In the genomic region with DNA sequence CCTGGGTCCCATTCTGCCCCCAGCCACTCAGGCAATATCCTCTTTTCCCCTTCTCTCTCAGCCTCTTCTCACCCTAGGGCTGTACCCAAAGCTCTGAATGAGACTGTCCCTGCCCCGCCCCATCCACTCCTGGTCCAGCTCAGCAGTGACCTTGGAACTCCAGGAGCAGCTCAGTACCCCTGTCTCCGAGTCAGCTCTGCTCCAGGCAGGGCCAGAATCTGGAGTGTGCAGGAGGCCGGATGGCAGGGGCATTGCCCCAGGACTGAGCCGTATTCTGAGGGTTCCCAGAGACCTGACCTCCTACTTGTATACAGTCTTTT, we compare ENCODE assay signal across 2 cellular contexts.
TF ChIP-seq lines count a peak whose summit lies in the region.

No MANE protein-coding gene starts in this region.

TF ChIP-seq in GM23338, 12 proteins besides CTCF, POLR2A, EP300 and RAD21:
- no peak for TF ChIP-seq ZNF114 (CRISPR knock-in tag; IDR thresholded peaks at IDR 0.05)
- no peak for TF ChIP-seq ZNF331 (CRISPR knock-in tag; IDR thresholded peaks at IDR 0.05; ENCODE audit: low read depth)
- TF ChIP-seq, protein P1, sequence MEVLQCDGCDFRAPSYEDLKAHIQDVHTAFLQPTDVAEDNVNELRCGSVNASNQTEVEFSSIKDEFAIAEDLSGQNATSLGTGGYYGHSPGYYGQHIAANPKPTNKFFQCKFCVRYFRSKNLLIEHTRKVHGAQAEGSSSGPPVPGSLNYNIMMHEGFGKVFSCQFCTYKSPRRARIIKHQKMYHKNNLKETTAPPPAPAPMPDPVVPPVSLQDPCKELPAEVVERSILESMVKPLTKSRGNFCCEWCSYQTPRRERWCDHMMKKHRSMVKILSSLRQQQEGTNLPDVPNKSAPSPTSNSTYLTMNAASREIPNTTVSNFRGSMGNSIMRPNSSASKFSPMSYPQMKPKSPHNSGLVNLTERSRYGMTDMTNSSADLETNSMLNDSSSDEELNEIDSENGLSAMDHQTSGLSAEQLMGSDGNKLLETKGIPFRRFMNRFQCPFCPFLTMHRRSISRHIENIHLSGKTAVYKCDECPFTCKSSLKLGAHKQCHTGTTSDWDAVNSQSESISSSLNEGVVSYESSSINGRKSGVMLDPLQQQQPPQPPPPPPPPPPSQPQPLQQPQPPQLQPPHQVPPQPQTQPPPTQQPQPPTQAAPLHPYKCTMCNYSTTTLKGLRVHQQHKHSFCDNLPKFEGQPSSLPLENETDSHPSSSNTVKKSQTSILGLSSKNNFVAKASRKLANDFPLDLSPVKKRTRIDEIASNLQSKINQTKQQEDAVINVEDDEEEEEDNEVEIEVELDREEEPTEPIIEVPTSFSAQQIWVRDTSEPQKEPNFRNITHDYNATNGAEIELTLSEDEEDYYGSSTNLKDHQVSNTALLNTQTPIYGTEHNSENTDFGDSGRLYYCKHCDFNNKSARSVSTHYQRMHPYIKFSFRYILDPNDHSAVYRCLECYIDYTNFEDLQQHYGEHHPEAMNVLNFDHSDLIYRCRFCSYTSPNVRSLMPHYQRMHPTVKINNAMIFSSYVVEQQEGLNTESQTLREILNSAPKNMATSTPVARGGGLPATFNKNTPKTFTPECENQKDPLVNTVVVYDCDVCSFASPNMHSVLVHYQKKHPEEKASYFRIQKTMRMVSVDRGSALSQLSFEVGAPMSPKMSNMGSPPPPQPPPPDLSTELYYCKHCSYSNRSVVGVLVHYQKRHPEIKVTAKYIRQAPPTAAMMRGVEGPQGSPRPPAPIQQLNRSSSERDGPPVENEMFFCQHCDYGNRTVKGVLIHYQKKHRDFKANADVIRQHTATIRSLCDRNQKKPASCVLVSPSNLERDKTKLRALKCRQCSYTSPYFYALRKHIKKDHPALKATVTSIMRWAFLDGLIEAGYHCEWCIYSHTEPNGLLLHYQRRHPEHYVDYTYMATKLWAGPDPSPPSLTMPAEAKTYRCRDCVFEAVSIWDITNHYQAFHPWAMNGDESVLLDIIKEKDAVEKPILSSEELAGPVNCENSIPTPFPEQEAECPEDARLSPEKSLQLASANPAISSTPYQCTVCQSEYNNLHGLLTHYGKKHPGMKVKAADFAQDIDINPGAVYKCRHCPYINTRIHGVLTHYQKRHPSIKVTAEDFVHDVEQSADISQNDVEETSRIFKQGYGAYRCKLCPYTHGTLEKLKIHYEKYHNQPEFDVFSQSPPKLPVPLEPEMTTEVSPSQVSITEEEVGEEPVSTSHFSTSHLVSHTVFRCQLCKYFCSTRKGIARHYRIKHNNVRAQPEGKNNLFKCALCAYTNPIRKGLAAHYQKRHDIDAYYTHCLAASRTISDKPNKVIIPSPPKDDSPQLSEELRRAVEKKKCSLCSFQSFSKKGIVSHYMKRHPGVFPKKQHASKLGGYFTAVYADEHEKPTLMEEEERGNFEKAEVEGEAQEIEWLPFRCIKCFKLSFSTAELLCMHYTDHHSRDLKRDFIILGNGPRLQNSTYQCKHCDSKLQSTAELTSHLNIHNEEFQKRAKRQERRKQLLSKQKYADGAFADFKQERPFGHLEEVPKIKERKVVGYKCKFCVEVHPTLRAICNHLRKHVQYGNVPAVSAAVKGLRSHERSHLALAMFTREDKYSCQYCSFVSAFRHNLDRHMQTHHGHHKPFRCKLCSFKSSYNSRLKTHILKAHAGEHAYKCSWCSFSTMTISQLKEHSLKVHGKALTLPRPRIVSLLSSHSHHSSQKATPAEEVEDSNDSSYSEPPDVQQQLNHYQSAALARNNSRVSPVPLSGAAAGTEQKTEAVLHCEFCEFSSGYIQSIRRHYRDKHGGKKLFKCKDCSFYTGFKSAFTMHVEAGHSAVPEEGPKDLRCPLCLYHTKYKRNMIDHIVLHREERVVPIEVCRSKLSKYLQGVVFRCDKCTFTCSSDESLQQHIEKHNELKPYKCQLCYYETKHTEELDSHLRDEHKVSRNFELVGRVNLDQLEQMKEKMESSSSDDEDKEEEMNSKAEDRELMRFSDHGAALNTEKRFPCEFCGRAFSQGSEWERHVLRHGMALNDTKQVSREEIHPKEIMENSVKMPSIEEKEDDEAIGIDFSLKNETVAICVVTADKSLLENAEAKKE (CRISPR knock-in tag; IDR thresholded peaks at IDR 0.05) = no peak
- no peak for TF ChIP-seq JUNB (IDR thresholded peaks at IDR 0.05; ENCODE audit: unreplicated experiment)
- TF ChIP-seq EZH2phosphoT487 (IDR thresholded peaks at IDR 0.05; ENCODE audit: unreplicated experiment) = no peak
- TF ChIP-seq, protein P2, sequence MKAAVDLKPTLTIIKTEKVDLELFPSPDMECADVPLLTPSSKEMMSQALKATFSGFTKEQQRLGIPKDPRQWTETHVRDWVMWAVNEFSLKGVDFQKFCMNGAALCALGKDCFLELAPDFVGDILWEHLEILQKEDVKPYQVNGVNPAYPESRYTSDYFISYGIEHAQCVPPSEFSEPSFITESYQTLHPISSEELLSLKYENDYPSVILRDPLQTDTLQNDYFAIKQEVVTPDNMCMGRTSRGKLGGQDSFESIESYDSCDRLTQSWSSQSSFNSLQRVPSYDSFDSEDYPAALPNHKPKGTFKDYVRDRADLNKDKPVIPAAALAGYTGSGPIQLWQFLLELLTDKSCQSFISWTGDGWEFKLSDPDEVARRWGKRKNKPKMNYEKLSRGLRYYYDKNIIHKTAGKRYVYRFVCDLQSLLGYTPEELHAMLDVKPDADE (IDR thresholded peaks at IDR 0.05) = no peak

TF ChIP-seq in WTC11, 78 proteins besides CTCF, POLR2A, EP300 and RAD21:
- TF ChIP-seq, protein P3, sequence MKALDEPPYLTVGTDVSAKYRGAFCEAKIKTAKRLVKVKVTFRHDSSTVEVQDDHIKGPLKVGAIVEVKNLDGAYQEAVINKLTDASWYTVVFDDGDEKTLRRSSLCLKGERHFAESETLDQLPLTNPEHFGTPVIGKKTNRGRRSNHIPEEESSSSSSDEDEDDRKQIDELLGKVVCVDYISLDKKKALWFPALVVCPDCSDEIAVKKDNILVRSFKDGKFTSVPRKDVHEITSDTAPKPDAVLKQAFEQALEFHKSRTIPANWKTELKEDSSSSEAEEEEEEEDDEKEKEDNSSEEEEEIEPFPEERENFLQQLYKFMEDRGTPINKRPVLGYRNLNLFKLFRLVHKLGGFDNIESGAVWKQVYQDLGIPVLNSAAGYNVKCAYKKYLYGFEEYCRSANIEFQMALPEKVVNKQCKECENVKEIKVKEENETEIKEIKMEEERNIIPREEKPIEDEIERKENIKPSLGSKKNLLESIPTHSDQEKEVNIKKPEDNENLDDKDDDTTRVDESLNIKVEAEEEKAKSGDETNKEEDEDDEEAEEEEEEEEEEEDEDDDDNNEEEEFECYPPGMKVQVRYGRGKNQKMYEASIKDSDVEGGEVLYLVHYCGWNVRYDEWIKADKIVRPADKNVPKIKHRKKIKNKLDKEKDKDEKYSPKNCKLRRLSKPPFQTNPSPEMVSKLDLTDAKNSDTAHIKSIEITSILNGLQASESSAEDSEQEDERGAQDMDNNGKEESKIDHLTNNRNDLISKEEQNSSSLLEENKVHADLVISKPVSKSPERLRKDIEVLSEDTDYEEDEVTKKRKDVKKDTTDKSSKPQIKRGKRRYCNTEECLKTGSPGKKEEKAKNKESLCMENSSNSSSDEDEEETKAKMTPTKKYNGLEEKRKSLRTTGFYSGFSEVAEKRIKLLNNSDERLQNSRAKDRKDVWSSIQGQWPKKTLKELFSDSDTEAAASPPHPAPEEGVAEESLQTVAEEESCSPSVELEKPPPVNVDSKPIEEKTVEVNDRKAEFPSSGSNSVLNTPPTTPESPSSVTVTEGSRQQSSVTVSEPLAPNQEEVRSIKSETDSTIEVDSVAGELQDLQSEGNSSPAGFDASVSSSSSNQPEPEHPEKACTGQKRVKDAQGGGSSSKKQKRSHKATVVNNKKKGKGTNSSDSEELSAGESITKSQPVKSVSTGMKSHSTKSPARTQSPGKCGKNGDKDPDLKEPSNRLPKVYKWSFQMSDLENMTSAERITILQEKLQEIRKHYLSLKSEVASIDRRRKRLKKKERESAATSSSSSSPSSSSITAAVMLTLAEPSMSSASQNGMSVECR (CRISPR knock-in tag; IDR thresholded peaks at IDR 0.05; ENCODE audit: borderline replicate concordance) = no peak
- TF ChIP-seq, protein P4, sequence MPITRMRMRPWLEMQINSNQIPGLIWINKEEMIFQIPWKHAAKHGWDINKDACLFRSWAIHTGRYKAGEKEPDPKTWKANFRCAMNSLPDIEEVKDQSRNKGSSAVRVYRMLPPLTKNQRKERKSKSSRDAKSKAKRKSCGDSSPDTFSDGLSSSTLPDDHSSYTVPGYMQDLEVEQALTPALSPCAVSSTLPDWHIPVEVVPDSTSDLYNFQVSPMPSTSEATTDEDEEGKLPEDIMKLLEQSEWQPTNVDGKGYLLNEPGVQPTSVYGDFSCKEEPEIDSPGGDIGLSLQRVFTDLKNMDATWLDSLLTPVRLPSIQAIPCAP (CRISPR knock-in tag; IDR thresholded peaks at IDR 0.05) = no peak
- TF ChIP-seq ESRRA (CRISPR knock-in tag; IDR thresholded peaks at IDR 0.05; ENCODE audit: borderline replicate concordance) (no peak), CREM (CRISPR knock-in tag; IDR thresholded peaks at IDR 0.05) (no peak), JAZF1 (CRISPR knock-in tag; IDR thresholded peaks at IDR 0.05) (no peak), KAT7 (CRISPR knock-in tag; IDR thresholded peaks at IDR 0.05; ENCODE audit: borderline replicate concordance) (no peak), ZNF396 (CRISPR knock-in tag; IDR thresholded peaks at IDR 0.05; ENCODE audit: borderline replicate concordance) (no peak), TEAD1 (CRISPR knock-in tag; IDR thresholded peaks at IDR 0.05) (no peak), SP1 (CRISPR knock-in tag; conservative IDR thresholded peaks at IDR 0.05) (no peak), ZNF423 (CRISPR knock-in tag; IDR thresholded peaks at IDR 0.05) (no peak), TEAD4 (CRISPR knock-in tag; IDR thresholded peaks at IDR 0.05) (no peak), ZNF219 (CRISPR knock-in tag; IDR thresholded peaks at IDR 0.05; ENCODE audit: borderline replicate concordance) (no peak), MYBL2 (CRISPR knock-in tag; IDR thresholded peaks at IDR 0.05) (no peak), RELA (CRISPR knock-in tag; IDR thresholded peaks at IDR 0.05; ENCODE audit: borderline replicate concordance) (no peak), PRRX2 (CRISPR knock-in tag; IDR thresholded peaks at IDR 0.05) (no peak)
- TF ChIP-seq, protein P5, sequence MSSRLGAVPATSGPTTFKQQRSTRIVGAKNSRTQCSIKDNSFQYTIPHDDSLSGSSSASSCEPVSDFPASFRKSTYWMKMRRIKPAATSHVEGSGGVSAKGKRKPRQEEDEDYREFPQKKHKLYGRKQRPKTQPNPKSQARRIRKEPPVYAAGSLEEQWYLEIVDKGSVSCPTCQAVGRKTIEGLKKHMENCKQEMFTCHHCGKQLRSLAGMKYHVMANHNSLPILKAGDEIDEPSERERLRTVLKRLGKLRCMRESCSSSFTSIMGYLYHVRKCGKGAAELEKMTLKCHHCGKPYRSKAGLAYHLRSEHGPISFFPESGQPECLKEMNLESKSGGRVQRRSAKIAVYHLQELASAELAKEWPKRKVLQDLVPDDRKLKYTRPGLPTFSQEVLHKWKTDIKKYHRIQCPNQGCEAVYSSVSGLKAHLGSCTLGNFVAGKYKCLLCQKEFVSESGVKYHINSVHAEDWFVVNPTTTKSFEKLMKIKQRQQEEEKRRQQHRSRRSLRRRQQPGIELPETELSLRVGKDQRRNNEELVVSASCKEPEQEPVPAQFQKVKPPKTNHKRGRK (CRISPR knock-in tag; IDR thresholded peaks at IDR 0.05; ENCODE audit: borderline replicate concordance) = no peak
- TF ChIP-seq, protein P6, sequence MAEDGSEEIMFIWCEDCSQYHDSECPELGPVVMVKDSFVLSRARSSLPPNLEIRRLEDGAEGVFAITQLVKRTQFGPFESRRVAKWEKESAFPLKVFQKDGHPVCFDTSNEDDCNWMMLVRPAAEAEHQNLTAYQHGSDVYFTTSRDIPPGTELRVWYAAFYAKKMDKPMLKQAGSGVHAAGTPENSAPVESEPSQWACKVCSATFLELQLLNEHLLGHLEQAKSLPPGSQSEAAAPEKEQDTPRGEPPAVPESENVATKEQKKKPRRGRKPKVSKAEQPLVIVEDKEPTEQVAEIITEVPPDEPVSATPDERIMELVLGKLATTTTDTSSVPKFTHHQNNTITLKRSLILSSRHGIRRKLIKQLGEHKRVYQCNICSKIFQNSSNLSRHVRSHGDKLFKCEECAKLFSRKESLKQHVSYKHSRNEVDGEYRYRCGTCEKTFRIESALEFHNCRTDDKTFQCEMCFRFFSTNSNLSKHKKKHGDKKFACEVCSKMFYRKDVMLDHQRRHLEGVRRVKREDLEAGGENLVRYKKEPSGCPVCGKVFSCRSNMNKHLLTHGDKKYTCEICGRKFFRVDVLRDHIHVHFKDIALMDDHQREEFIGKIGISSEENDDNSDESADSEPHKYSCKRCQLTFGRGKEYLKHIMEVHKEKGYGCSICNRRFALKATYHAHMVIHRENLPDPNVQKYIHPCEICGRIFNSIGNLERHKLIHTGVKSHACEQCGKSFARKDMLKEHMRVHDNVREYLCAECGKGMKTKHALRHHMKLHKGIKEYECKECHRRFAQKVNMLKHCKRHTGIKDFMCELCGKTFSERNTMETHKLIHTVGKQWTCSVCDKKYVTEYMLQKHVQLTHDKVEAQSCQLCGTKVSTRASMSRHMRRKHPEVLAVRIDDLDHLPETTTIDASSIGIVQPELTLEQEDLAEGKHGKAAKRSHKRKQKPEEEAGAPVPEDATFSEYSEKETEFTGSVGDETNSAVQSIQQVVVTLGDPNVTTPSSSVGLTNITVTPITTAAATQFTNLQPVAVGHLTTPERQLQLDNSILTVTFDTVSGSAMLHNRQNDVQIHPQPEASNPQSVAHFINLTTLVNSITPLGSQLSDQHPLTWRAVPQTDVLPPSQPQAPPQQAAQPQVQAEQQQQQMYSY (CRISPR knock-in tag; IDR thresholded peaks at IDR 0.05) = no peak
- TF ChIP-seq, protein P7, sequence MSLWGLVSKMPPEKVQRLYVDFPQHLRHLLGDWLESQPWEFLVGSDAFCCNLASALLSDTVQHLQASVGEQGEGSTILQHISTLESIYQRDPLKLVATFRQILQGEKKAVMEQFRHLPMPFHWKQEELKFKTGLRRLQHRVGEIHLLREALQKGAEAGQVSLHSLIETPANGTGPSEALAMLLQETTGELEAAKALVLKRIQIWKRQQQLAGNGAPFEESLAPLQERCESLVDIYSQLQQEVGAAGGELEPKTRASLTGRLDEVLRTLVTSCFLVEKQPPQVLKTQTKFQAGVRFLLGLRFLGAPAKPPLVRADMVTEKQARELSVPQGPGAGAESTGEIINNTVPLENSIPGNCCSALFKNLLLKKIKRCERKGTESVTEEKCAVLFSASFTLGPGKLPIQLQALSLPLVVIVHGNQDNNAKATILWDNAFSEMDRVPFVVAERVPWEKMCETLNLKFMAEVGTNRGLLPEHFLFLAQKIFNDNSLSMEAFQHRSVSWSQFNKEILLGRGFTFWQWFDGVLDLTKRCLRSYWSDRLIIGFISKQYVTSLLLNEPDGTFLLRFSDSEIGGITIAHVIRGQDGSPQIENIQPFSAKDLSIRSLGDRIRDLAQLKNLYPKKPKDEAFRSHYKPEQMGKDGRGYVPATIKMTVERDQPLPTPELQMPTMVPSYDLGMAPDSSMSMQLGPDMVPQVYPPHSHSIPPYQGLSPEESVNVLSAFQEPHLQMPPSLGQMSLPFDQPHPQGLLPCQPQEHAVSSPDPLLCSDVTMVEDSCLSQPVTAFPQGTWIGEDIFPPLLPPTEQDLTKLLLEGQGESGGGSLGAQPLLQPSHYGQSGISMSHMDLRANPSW (CRISPR knock-in tag; conservative IDR thresholded peaks at IDR 0.05; ENCODE audit: low read depth) = no peak
- TF ChIP-seq, protein P8, sequence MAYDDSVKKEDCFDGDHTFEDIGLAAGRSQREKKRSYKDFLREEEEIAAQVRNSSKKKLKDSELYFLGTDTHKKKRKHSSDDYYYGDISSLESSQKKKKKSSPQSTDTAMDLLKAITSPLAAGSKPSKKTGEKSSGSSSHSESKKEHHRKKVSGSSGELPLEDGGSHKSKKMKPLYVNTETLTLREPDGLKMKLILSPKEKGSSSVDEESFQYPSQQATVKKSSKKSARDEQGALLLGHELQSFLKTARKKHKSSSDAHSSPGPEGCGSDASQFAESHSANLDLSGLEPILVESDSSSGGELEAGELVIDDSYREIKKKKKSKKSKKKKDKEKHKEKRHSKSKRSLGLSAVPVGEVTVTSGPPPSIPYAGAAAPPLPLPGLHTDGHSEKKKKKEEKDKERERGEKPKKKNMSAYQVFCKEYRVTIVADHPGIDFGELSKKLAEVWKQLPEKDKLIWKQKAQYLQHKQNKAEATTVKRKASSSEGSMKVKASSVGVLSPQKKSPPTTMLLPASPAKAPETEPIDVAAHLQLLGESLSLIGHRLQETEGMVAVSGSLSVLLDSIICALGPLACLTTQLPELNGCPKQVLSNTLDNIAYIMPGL (CRISPR knock-in tag; IDR thresholded peaks at IDR 0.05) = no peak
TF ChIP-seq in WTC11: peak in this region for 0.
